ENCODE assay signal across 10 cellular contexts in genomic region chr14:60815371-60815770, GRCh38.
DNase-seq lines count a peak whose midpoint lies in the region; ATAC-seq lines count a peak whose summit lies in the region.
"Had no signal": no experiment of that assay in that cellular context is flagged by ENCODE, and none has a peak within 500 bp of the region (broad histone marks: within the 10 kb centered on the region; RNA-seq: fewer than 3 reads in every experiment).

No MANE protein-coding gene starts in this region.

- H3K36me3 Mint-ChIP-seq in effector memory CD8-positive, alpha-beta T cell (ENCODE audit: insufficient read depth), result peaks cover 12% of the 10 kb centered on the region

- H3K9me3 Mint-ChIP-seq in effector memory CD8-positive, alpha-beta T cell, result no peaks in the 10 kb centered on the region
- no peaks in the 10 kb centered on the region for H3K9me3 Mint-ChIP-seq in stimulated activated naive CD8-positive, alpha-beta T cell treated with anti-CD3 and anti-CD28 coated beads, Interleukin-15, amount 100 ng/mL, for 72 hours
- H3K9me3 Mint-ChIP-seq: activated CD4-positive, alpha-beta memory T cell treated with anti-CD3 and anti-CD28 coated beads for 36 hours had no signal

- H3K27me3 Mint-ChIP-seq in effector memory CD8-positive, alpha-beta T cell, result no peaks in the 10 kb centered on the region
- H3K27me3 Mint-ChIP-seq in stimulated activated naive CD8-positive, alpha-beta T cell treated with anti-CD3 and anti-CD28 coated beads, Interleukin-15, amount 100 ng/mL, for 72 hours, result no peaks in the 10 kb centered on the region
- H3K27me3 Mint-ChIP-seq: activated CD4-positive, alpha-beta memory T cell treated with anti-CD3 and anti-CD28 coated beads for 36 hours had no signal

- no peak overlapping the region for H3K27ac Mint-ChIP-seq in effector memory CD8-positive, alpha-beta T cell
- H3K27ac Mint-ChIP-seq in stimulated activated naive CD8-positive, alpha-beta T cell treated with anti-CD3 and anti-CD28 coated beads, Interleukin-15, amount 100 ng/mL, for 72 hours, result no peak overlapping the region
- H3K27ac Mint-ChIP-seq: activated CD4-positive, alpha-beta memory T cell treated with anti-CD3 and anti-CD28 coated beads for 36 hours had no signal

- H3K4me3 Mint-ChIP-seq in effector memory CD8-positive, alpha-beta T cell, result no peak overlapping the region
- H3K4me3 Mint-ChIP-seq in stimulated activated naive CD8-positive, alpha-beta T cell treated with anti-CD3 and anti-CD28 coated beads, Interleukin-15, amount 100 ng/mL, for 72 hours, result no peak overlapping the region
- H3K4me3 Mint-ChIP-seq: activated CD4-positive, alpha-beta memory T cell treated with anti-CD3 and anti-CD28 coated beads for 36 hours had no signal

- DNase-seq in kidney glomerular epithelial cell (lab: John Stamatoyannopoulos, UW) (peak; percentile 6), HPDE6-E6E7 (ENCODE audit: extremely low spot score) (no peak), C1 segment of cervical spinal cord (lab: John Stamatoyannopoulos, UW) (no peak)
- DNase-seq in effector memory CD8-positive, alpha-beta T cell, result no peak
- no peak for DNase-seq in stimulated activated naive CD8-positive, alpha-beta T cell treated with anti-CD3 and anti-CD28 coated beads, Interleukin-15, amount 100 ng/mL, for 72 hours
- DNase-seq: activated CD4-positive, alpha-beta memory T cell treated with anti-CD3 and anti-CD28 coated beads for 36 hours; GM23248 had no signal

- ATAC-seq in GM18873 (IDR thresholded peaks at IDR 0.05; ENCODE audit: low FRiP score, unreplicated experiment) (peak; percentile 83), GM21825 (IDR thresholded peaks at IDR 0.05; ENCODE audit: unreplicated experiment) (peak; percentile 93), HG03521 (IDR thresholded peaks at IDR 0.05; ENCODE audit: unreplicated experiment) (peak; percentile 87)
- ATAC-seq in effector memory CD8-positive, alpha-beta T cell (replicated peaks), result no peak
- no peak for ATAC-seq in stimulated activated naive CD8-positive, alpha-beta T cell treated with anti-CD3 and anti-CD28 coated beads, Interleukin-15, amount 100 ng/mL, for 72 hours

- no peaks in the 10 kb centered on the region for H3K4me1 Mint-ChIP-seq in effector memory CD8-positive, alpha-beta T cell (ENCODE audit: low read depth in 2 of 2)
- no peaks in the 10 kb centered on the region for H3K4me1 Mint-ChIP-seq in stimulated activated naive CD8-positive, alpha-beta T cell treated with anti-CD3 and anti-CD28 coated beads, Interleukin-15, amount 100 ng/mL, for 72 hours

Comparison
In these comparisons a context has a peak if more than half of its experiments do, and no peak if none do; other contexts are left out.
1. ATAC-seq: peak in GM18873 (single experiment), GM21825 (single experiment) and HG03521 (single experiment); none in effector memory CD8-positive, alpha-beta T cell (single experiment) and stimulated activated naive CD8-positive, alpha-beta T cell treated with anti-CD3 and anti-CD28 coated beads, Interleukin-15, amount 100 ng/mL, for 72 hours (single experiment).